ENCODE assay signal across 11 cellular contexts in genomic region chr10:70131560-70131937, GRCh38. TPM values are rescaled to one million over a fixed set of nuclear protein-coding genes. Genes with fewer than 3 reads are reported as not detected.
DNase-seq lines count a peak whose midpoint lies in the region; ATAC-seq, FAIRE-seq and TF ChIP-seq lines count a peak whose summit lies in the region.
"Had no signal": no experiment of that assay in that cellular context is flagged by ENCODE, and none has a peak within 500 bp of the region (broad histone marks: within the 10 kb centered on the region; RNA-seq: fewer than 3 reads in every experiment).

No MANE protein-coding gene starts in this region.

- H3K4me3 ChIP-seq in kidney (ENCODE audit: low read length in 2 of 2) (peak overlapping the region; percentile 66 to 77), thyroid gland (replicated peaks in 1 of 3) (peak overlapping the region in 2 of 3 donors; percentile 47 to 66)

- H3K4me1 ChIP-seq in kidney (ENCODE audit: control insufficient read depth in 1 of 2, insufficient read depth in 1 of 2, low read depth in 1 of 2, low read length in 2 of 2) (peaks cover 6 to 10% of the 10 kb centered on the region in 2 donors), thyroid gland (peaks cover 22 to 29% of the 10 kb centered on the region in 2 donors)

- TF ChIP-seq CTCF in kidney (IDR thresholded peaks at IDR 0.05; ENCODE audit: borderline replicate concordance, extremely low read depth, insufficient read depth) (no peak), thyroid gland (IDR thresholded peaks at IDR 0.05) (no peak), GM20000 (IDR thresholded peaks at IDR 0.05; ENCODE audit: extremely low read depth, missing control alignments) (no peak)

- H3K36me3 Mint-ChIP-seq in activated T-cell treated with anti-CD3 and anti-CD28 coated beads, Interleukin-2, amount 50 U/mL, for 72 hours (ENCODE audit: insufficient read depth in 2 of 2): peaks cover 0 to 1% of the 10 kb centered on the region in 2 donors
- H3K36me3 Mint-ChIP-seq in activated T-helper 17 cell treated with anti-CD3 and anti-CD28 coated beads, Interleukin-2, amount 50 U/mL, for 72 hours (ENCODE audit: low read depth): peaks cover 13% of the 10 kb centered on the region

- H3K4me1 Mint-ChIP-seq in activated T-cell treated with anti-CD3 and anti-CD28 coated beads, Interleukin-2, amount 50 U/mL, for 72 hours (ENCODE audit: low read depth): peaks cover 20% of the 10 kb centered on the region
- no peaks in the 10 kb centered on the region for H3K4me1 Mint-ChIP-seq in activated T-helper 17 cell treated with anti-CD3 and anti-CD28 coated beads, Interleukin-2, amount 50 U/mL, for 72 hours

- TF ChIP-seq POLR2A in thyroid gland (IDR thresholded peaks at IDR 0.05): no peak

- no peaks in the 10 kb centered on the region for H3K27me3 ChIP-seq in thyroid gland

- FAIRE-seq in kidney (lab: Jason Lieb, UNC): no peak

- no peak overlapping the region for H3K27ac Mint-ChIP-seq in activated T-cell treated with anti-CD3 and anti-CD28 coated beads, Interleukin-2, amount 50 U/mL, for 72 hours
- H3K27ac Mint-ChIP-seq in activated T-helper 17 cell treated with anti-CD3 and anti-CD28 coated beads, Interleukin-2, amount 50 U/mL, for 72 hours: peak overlapping the region; percentile 94

- 88 to 92% methylated on average over 2 to 3 of the region's 4 CpGs for WGBS in thyroid gland, 2 donors

- peak overlapping the region; percentile 93 to 96 for H3K4me3 Mint-ChIP-seq in activated T-cell treated with anti-CD3 and anti-CD28 coated beads, Interleukin-2, amount 50 U/mL, for 72 hours
- peak overlapping the region; percentile 91 for H3K4me3 Mint-ChIP-seq in activated T-helper 17 cell treated with anti-CD3 and anti-CD28 coated beads, Interleukin-2, amount 50 U/mL, for 72 hours

- peak overlapping the region; percentile 32 to 65 for H3K27ac ChIP-seq in kidney (ENCODE audit: low read depth in 2 of 2, low read length in 2 of 2)
- peak overlapping the region; percentile 92 to 97 (median 96) for H3K27ac ChIP-seq in thyroid gland
- H3K27ac ChIP-seq: neutrophil had no signal

- H3K9me3 ChIP-seq in kidney (ENCODE audit: control insufficient read depth in 1 of 2, low read length in 2 of 2) (no peaks in the 10 kb centered on the region), thyroid gland (no peaks in the 10 kb centered on the region)
- H3K9me3 ChIP-seq: neutrophil had no signal

- no peaks in the 10 kb centered on the region for H3K36me3 ChIP-seq in kidney (ENCODE audit: control insufficient read depth in 1 of 2, insufficient read depth in 2 of 2, low read length in 2 of 2)
- no peaks in the 10 kb centered on the region for H3K36me3 ChIP-seq in thyroid gland
- H3K36me3 ChIP-seq: neutrophil had no signal

- no peak for DNase-seq in activated T-cell treated with anti-CD3 and anti-CD28 coated beads, Interleukin-2, amount 50 U/mL, for 72 hours
- DNase-seq in activated T-cell treated with anti-CD3 and anti-CD28 coated beads, Interleukin-2, amount 50 U/mL, for 1 hour: no peak
- DNase-seq in kidney (no peak), thyroid gland (peak in 1 of 2 donors; percentile 16), NCI-H1092 treated with DMSO at 0.1 percent for 48 hours (lab: John Stamatoyannopoulos, UW) (no peak), GM20000 (ENCODE audit: low spot score) (no peak)
- DNase-seq: DND-41, NCI-H774 had no signal

- H3K9ac ChIP-seq in kidney (ENCODE audit: low read length in 2 of 2): peak overlapping the region in 1 of 2 donors; percentile 91

- intact Hi-C loops in kidney (cut with DNase I): no loop called here
- intact Hi-C loops in thyroid gland (cut with DNase I): no loop called here

- no peaks in the 10 kb centered on the region for H3K27me3 Mint-ChIP-seq in activated T-cell treated with anti-CD3 and anti-CD28 coated beads, Interleukin-2, amount 50 U/mL, for 72 hours (ENCODE audit: low read depth)
- H3K27me3 Mint-ChIP-seq in activated T-helper 17 cell treated with anti-CD3 and anti-CD28 coated beads, Interleukin-2, amount 50 U/mL, for 72 hours: no peaks in the 10 kb centered on the region

- no peak for ATAC-seq in activated T-cell treated with anti-CD3 and anti-CD28 coated beads, Interleukin-2, amount 50 U/mL, for 72 hours (replicated peaks in 1 of 2)
- no peak for ATAC-seq in activated T-helper 17 cell treated with anti-CD3 and anti-CD28 coated beads, Interleukin-2, amount 50 U/mL, for 72 hours (replicated peaks)
- ATAC-seq in HG03439 (IDR thresholded peaks at IDR 0.05; ENCODE audit: unreplicated experiment): no peak

- H3K9me3 Mint-ChIP-seq in activated T-cell treated with anti-CD3 and anti-CD28 coated beads, Interleukin-2, amount 50 U/mL, for 72 hours: no peaks in the 10 kb centered on the region
- H3K9me3 Mint-ChIP-seq in activated T-helper 17 cell treated with anti-CD3 and anti-CD28 coated beads, Interleukin-2, amount 50 U/mL, for 72 hours: no peaks in the 10 kb centered on the region

RNA-seq across cellular contexts. Expression of gene AIFM2, which starts 1.1 kb away (rescaled TPM):
- total RNA-seq in activated T-cell treated with anti-CD3 and anti-CD28 coated beads, Interleukin-2, amount 50 U/mL, for 72 hours: 1 to 10 TPM; 6.4 to 7.2 TPM
- 10 to 100 TPM; 11.3 to 14.3 TPM for total RNA-seq in activated T-helper 17 cell treated with anti-CD3 and anti-CD28 coated beads, Interleukin-2, amount 50 U/mL, for 72 hours
- total RNA-seq in kidney: 12.7 TPM
- 14.8 TPM for polyA plus RNA-seq in kidney (ENCODE audit: insufficient read depth, low read depth, low replicate concordance)
- 10 to 100 TPM; 22.0 to 38.3 (median 31.1) TPM for total RNA-seq in thyroid gland

RNA-seq across cellular contexts. Expression of gene TYSND1, which starts 15.0 kb away (rescaled TPM):
- 10 to 100 TPM; 11.8 to 13.8 TPM for total RNA-seq in activated T-cell treated with anti-CD3 and anti-CD28 coated beads, Interleukin-2, amount 50 U/mL, for 72 hours
- total RNA-seq in activated T-helper 17 cell treated with anti-CD3 and anti-CD28 coated beads, Interleukin-2, amount 50 U/mL, for 72 hours: 10 to 100 TPM in 1 of 2 donors, 1 to 10 TPM in 1; 9.6 to 16.4 TPM
- 13.8 TPM for total RNA-seq in kidney
- 12.9 TPM for polyA plus RNA-seq in kidney (ENCODE audit: insufficient read depth, low read depth, low replicate concordance)
- 10 to 100 TPM; 17.1 to 31.2 (median 25.1) TPM for total RNA-seq in thyroid gland

RNA-seq across cellular contexts. Expression of gene SAR1A, which starts 38.8 kb away (rescaled TPM):
- 10 to 100 TPM; 87.8 to 97.1 TPM for total RNA-seq in activated T-cell treated with anti-CD3 and anti-CD28 coated beads, Interleukin-2, amount 50 U/mL, for 72 hours
- total RNA-seq in activated T-helper 17 cell treated with anti-CD3 and anti-CD28 coated beads, Interleukin-2, amount 50 U/mL, for 72 hours: 10 to 100 TPM; 70.0 to 92.2 TPM
- total RNA-seq in kidney (109 TPM), thyroid gland (100 to 1,000 TPM in 3 of 4 donors, 10 to 100 TPM in 1; 99.6 to 125 (median 103) TPM)
- polyA plus RNA-seq in kidney (ENCODE audit: insufficient read depth, low read depth, low replicate concordance): 55.7 TPM
